ENCODE assay signal across 18 cellular contexts in the genomic region with DNA sequence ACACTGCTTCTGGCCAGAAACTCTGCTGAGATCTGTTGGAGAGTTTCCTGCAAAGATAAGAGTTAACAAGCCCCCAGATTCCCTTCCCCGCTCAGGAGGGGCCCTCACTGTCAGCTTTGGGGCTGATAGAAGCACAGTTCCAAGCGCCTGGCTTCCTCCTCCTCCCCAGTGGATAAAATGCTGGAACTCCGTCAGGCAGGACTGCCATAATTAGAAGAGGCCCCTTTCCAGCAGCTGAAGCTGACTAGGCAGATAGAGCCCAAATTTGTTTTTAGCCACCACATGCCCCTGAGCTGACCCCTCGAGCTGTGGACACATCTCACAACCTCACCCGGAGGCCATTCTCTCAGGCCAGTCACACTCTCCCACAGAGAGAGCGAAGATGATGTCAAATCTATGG.
DNase-seq lines count a peak whose midpoint lies in the region; TF ChIP-seq lines count a peak whose summit lies in the region.
"Had no signal": no experiment of that assay in that cellular context is flagged by ENCODE, and none has a peak within 500 bp of the region (broad histone marks: within the 10 kb centered on the region; RNA-seq: fewer than 3 reads in every experiment).

No MANE protein-coding gene starts in this region.

- peak overlapping the region in 1 of 2 experiments; percentile 59 for H3K14ac ChIP-seq in mesenchymal stem cell (ENCODE audit: low read length in 2 of 2)

- no peak overlapping the region for H3K4me2 ChIP-seq in mesenchymal stem cell (ENCODE audit: low read length, poor library complexity, severe bottlenecking)

- H2BK12ac ChIP-seq in mesenchymal stem cell (ENCODE audit: low read length in 2 of 2): peak overlapping the region in 1 of 2 experiments; percentile 92

- no peak overlapping the region for H4K91ac ChIP-seq in mesenchymal stem cell (ENCODE audit: low read length)

- H3K9me3 Mint-ChIP-seq in activated CD4-positive, alpha-beta T cell treated with anti-CD3 and anti-CD28 coated beads, Interleukin-2, amount 10 ng/mL, durations not matched to agents 24 days and 14 days: no peaks in the 10 kb centered on the region
- no peaks in the 10 kb centered on the region for H3K9me3 Mint-ChIP-seq in type B pancreatic cell
- H3K9me3 Mint-ChIP-seq: activated T-helper 2 cell treated with anti-CD3 and anti-CD28 coated beads, Interferon-gamma antibody, Interleukin-2, Interleukin-4, amounts not matched to agents 10 μg/mL and 5 μg/mL and 100 μg/mL, durations not matched to agents 14 hours and 24 hours and 36 hours; stimulated activated effector memory CD8-positive, alpha-beta T cell treated with anti-CD3 and anti-CD28 coated beads, Interleukin-12 subunit alpha, Interleukin-12 subunit beta, amount 100 ng/mL, for 72 hours; T-cell; WTC11 had no signal

- H3K27ac Mint-ChIP-seq in activated CD4-positive, alpha-beta T cell treated with anti-CD3 and anti-CD28 coated beads, Interleukin-2, amount 10 ng/mL, durations not matched to agents 24 days and 14 days: no peak overlapping the region
- H3K27ac Mint-ChIP-seq in type B pancreatic cell: peak overlapping the region; percentile 24
- H3K27ac Mint-ChIP-seq: activated T-helper 2 cell treated with anti-CD3 and anti-CD28 coated beads, Interferon-gamma antibody, Interleukin-2, Interleukin-4, amounts not matched to agents 10 μg/mL and 5 μg/mL and 100 μg/mL, durations not matched to agents 14 hours and 24 hours and 36 hours; stimulated activated effector memory CD8-positive, alpha-beta T cell treated with anti-CD3 and anti-CD28 coated beads, Interleukin-12 subunit alpha, Interleukin-12 subunit beta, amount 100 ng/mL, for 72 hours; T-cell; WTC11 had no signal

- H3K4me1 ChIP-seq in mesenchymal stem cell (ENCODE audit: control insufficient read depth, insufficient read depth, low read depth, low read length): peaks cover 20% of the 10 kb centered on the region

- no peaks in the 10 kb centered on the region for H3K27me3 ChIP-seq in mesenchymal stem cell (ENCODE audit: control insufficient read depth in 1 of 2, insufficient read depth in 1 of 2, low read length in 2 of 2)
- H3K27me3 ChIP-seq: pancreas had no signal

- H3K4me3 Mint-ChIP-seq in activated CD4-positive, alpha-beta T cell treated with anti-CD3 and anti-CD28 coated beads, Interleukin-2, amount 10 ng/mL, durations not matched to agents 24 days and 14 days: no peak overlapping the region
- H3K4me3 Mint-ChIP-seq in type B pancreatic cell: no peak overlapping the region
- H3K4me3 Mint-ChIP-seq: stimulated activated effector memory CD8-positive, alpha-beta T cell treated with anti-CD3 and anti-CD28 coated beads, Interleukin-12 subunit alpha, Interleukin-12 subunit beta, amount 100 ng/mL, for 72 hours; T-cell; WTC11 had no signal

- H3K27me3 Mint-ChIP-seq in activated CD4-positive, alpha-beta T cell treated with anti-CD3 and anti-CD28 coated beads, Interleukin-2, amount 10 ng/mL, durations not matched to agents 24 days and 14 days: peaks cover 13% of the 10 kb centered on the region
- peaks cover 3% of the 10 kb centered on the region for H3K27me3 Mint-ChIP-seq in type B pancreatic cell

- no peak for TF ChIP-seq CTCF in type B pancreatic cell (conservative IDR thresholded peaks at IDR 0.05)

- intact Hi-C loops in activated CD4-positive, alpha-beta T cell treated with anti-CD3 and anti-CD28 coated beads, Interleukin-2, amount 10 ng/mL, durations not matched to agents 24 days and 14 days (cut with micrococcal nuclease): loop anchor here (10.0 kb wide), 1 partner anchor 274 kb away; no protein-coding TSS in a partner anchor

- no peaks in the 10 kb centered on the region for H3K36me3 ChIP-seq in mesenchymal stem cell (ENCODE audit: control insufficient read depth in 1 of 2, insufficient read depth in 2 of 2, low read depth in 1 of 2, low read length in 2 of 2)
- H3K36me3 ChIP-seq: pancreas had no signal

- H2BK5ac ChIP-seq in mesenchymal stem cell (ENCODE audit: low read depth, low read length, poor library complexity, severe bottlenecking): no peak overlapping the region

- peak overlapping the region in 1 of 2 experiments; percentile 49 for H3K18ac ChIP-seq in mesenchymal stem cell (ENCODE audit: low read depth in 1 of 2, low read length in 2 of 2)

- no peak overlapping the region for H3K4me3 ChIP-seq in mesenchymal stem cell (ENCODE audit: insufficient read depth in 1 of 2, low read depth in 1 of 2, low read length in 2 of 2)
- H3K4me3 ChIP-seq: pancreas had no signal

- no peaks in the 10 kb centered on the region for H3K9me3 ChIP-seq in mesenchymal stem cell (ENCODE audit: control insufficient read depth, low read length)
- H3K9me3 ChIP-seq: pancreas had no signal

- peak; percentile 52 for DNase-seq in activated CD4-positive, alpha-beta T cell treated with anti-CD3 and anti-CD28 coated beads, Interleukin-2, amount 10 ng/mL, durations not matched to agents 24 days and 14 days
- DNase-seq in activated CD4-positive, alpha-beta T cell treated with anti-CD3 and anti-CD28 coated beads for 48 hours: no peak
- DNase-seq in fibroblast of peridontal ligament (ENCODE audit: extremely low read depth): peak; percentile 21
- peak; percentile 16 for DNase-seq in mesenchymal stem cell
- DNase-seq in type B pancreatic cell (ENCODE audit: extremely low spot score, unreplicated experiment): no peak
- DNase-seq in SKM-1 (lab: John Stamatoyannopoulos, UW; ENCODE audit: unreplicated experiment): no peak
- no peak for DNase-seq in NCI-H128 (lab: John Stamatoyannopoulos, UW; ENCODE audit: unreplicated experiment)
- no peak for DNase-seq in NOMO-1 treated with dmso at 0.1 percent for 144 hours (lab: John Stamatoyannopoulos, UW; ENCODE audit: unreplicated experiment)
- DNase-seq: 8988T, amniotic stem cell, cortex of kidney, NCI-H1930, NCI-H69, pancreas, T-cell had no signal

- H3K4ac ChIP-seq in mesenchymal stem cell (ENCODE audit: low read depth in 1 of 2, low read length in 2 of 2): no peak overlapping the region

- H3K27ac ChIP-seq in mesenchymal stem cell (ENCODE audit: low read length, poor library complexity, severe bottlenecking): no peak overlapping the region
- H3K27ac ChIP-seq: pancreas had no signal

- peak overlapping the region; percentile 10 for H3K9ac ChIP-seq in mesenchymal stem cell (ENCODE audit: low read length)

- H3K36me3 Mint-ChIP-seq in activated CD4-positive, alpha-beta T cell treated with anti-CD3 and anti-CD28 coated beads, Interleukin-2, amount 10 ng/mL, durations not matched to agents 24 days and 14 days (ENCODE audit: low read depth): no peaks in the 10 kb centered on the region
- no peaks in the 10 kb centered on the region for H3K36me3 Mint-ChIP-seq in type B pancreatic cell
- H3K36me3 Mint-ChIP-seq: stimulated activated effector memory CD8-positive, alpha-beta T cell treated with anti-CD3 and anti-CD28 coated beads, Interleukin-12 subunit alpha, Interleukin-12 subunit beta, amount 100 ng/mL, for 72 hours; WTC11 had no signal

- H3K4me1 Mint-ChIP-seq in activated CD4-positive, alpha-beta T cell treated with anti-CD3 and anti-CD28 coated beads, Interleukin-2, amount 10 ng/mL, durations not matched to agents 24 days and 14 days: peaks cover 23% of the 10 kb centered on the region
- peaks cover 4% of the 10 kb centered on the region for H3K4me1 Mint-ChIP-seq in type B pancreatic cell (ENCODE audit: unreplicated experiment)

- WGBS in mesenchymal stem cell: 50% methylated on average over 5 of the region's 6 CpGs

- no peak overlapping the region for H2BK15ac ChIP-seq in mesenchymal stem cell (ENCODE audit: low read depth, poor library complexity, severe bottlenecking)

- H4K8ac ChIP-seq in mesenchymal stem cell (ENCODE audit: low read length): no peak overlapping the region

- H3K79me1 ChIP-seq in mesenchymal stem cell (replicated peaks; ENCODE audit: low read length, poor library complexity, severe bottlenecking): peaks cover 3% of the 10 kb centered on the region

- no peak overlapping the region for H2AFZ ChIP-seq in mesenchymal stem cell (ENCODE audit: low read depth, low read length)

- H2AK5ac ChIP-seq in mesenchymal stem cell (ENCODE audit: low read length, severe bottlenecking): peak overlapping the region; percentile 87

- H2BK120ac ChIP-seq in mesenchymal stem cell (ENCODE audit: low read depth, low read length): no peak overlapping the region

- H3K23ac ChIP-seq in mesenchymal stem cell (ENCODE audit: low read length in 2 of 2): no peak overlapping the region

Comparison
In these comparisons a context has a peak if more than half of its experiments do, and no peak if none do; other contexts are left out.
1. DNase-seq: peak in activated CD4-positive, alpha-beta T cell treated with anti-CD3 and anti-CD28 coated beads, Interleukin-2, amount 10 ng/mL, durations not matched to agents 24 days and 14 days (single experiment), fibroblast of peridontal ligament (single experiment) and mesenchymal stem cell (single experiment); none in activated CD4-positive, alpha-beta T cell treated with anti-CD3 and anti-CD28 coated beads for 48 hours (single experiment), type B pancreatic cell (single experiment), SKM-1 (single experiment), NCI-H128 (single experiment) and NOMO-1 treated with dmso at 0.1 percent for 144 hours (single experiment).